In the genomic region with DNA sequence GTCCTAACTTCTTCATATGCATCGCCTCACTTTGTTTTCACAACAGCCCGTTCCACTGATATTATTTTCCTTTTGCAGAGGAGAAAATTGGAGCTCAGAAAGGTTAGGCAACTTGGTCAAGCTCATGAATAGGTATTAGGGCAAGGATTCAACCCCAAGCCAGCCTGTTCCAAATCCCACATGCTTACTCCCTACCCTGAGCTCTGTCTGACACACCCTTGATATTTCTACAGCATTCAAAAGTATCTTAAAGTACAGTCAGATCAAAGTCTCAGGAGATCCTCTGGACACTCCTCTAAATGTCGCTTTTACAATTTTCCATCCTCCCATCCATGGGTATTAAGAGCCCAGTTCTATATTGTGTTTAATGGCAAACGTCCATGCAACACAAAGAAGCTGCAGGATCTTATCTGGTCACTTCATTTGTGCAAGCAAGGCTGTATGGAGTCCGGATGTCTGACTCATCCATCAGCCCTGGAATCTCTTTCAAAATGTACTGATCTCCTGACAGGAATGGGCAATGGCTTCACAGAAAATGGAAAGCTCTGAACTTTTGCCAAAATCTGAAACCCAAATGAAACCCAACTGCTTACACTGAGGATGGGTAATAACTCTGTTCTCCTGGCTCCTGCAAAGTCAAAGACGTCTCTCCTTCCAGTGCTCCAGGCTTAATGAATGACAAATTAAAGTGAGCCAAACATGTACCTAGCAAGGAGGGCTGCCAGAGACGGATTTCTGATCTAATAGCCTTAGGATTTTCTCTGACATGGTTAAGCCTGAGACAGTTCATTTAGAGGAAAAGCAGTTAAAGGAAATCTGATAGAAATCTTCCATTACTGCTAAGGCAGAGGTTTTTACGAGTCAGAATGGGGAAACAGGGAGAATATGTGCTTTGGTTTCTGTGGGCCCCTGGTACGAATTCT, we compare ENCODE assay signal across 18 cellular contexts.
DNase-seq lines count a peak whose midpoint lies in the region; ATAC-seq, FAIRE-seq and TF ChIP-seq lines count a peak whose summit lies in the region.
"Had no signal": no experiment of that assay in that cellular context is flagged by ENCODE, and none has a peak within 500 bp of the region (broad histone marks: within the 10 kb centered on the region; RNA-seq: fewer than 3 reads in every experiment).

No MANE protein-coding gene starts in this region.

- H3K27ac Mint-ChIP-seq in MCF 10A (ENCODE audit: low read depth, unreplicated experiment) (peak overlapping the region; percentile 79), astrocyte (ENCODE audit: unreplicated experiment) (peak overlapping the region; percentile 44)
- H3K27ac Mint-ChIP-seq: activated naive CD4-positive, alpha-beta T cell treated with anti-CD3 and anti-CD28 coated beads, Interleukin-2, amount 50 U/mL, for 24 hours had no signal

- H3K4me3 ChIP-seq in breast epithelium (no peak overlapping the region), astrocyte (ENCODE audit: insufficient read depth, low read depth, low read length) (no peak overlapping the region), transverse colon (no peak overlapping the region), vagina (no peak overlapping the region)
- H3K4me3 ChIP-seq: prostate gland had no signal

- DNase-seq in MCF 10A (ENCODE audit: unreplicated experiment): peak; percentile 91
- no peak for DNase-seq in breast epithelium (ENCODE audit: low spot score in 2 of 2)
- DNase-seq in astrocyte (ENCODE audit: low read depth): peak; percentile 29
- peak; percentile 66 for DNase-seq in iris pigment epithelial cell (ENCODE audit: low read depth)
- no peak for DNase-seq in transverse colon
- no peak for DNase-seq in stimulated activated CD4-positive, alpha-beta T cell treated with anti-CD3 and anti-CD28 coated beads, Interleukin-4, amount 100 ng/mL, for 24 hours
- no peak for DNase-seq in vagina (ENCODE audit: extremely low spot score in 2 of 2)
- DNase-seq: cortex of kidney, DMS79, NCI-H446 treated with DMSO at 0.1 percent for 48 hours, SHP77, substantia nigra had no signal

- POLR2A ChIA-PET in MCF 10A (lab: Yijun Ruan, JAX): interaction anchor here (0.7 to 1.1 kb wide), 2 partner anchors 12 to 21 kb away, joined by 3 read pairs; no protein-coding TSS in a partner anchor

- no peak for TF ChIP-seq EP300 in transverse colon (IDR thresholded peaks at IDR 0.05; ENCODE audit: low read depth)

- H3K4me3 Mint-ChIP-seq in MCF 10A (ENCODE audit: unreplicated experiment) (peak overlapping the region; percentile 26), astrocyte (ENCODE audit: unreplicated experiment) (no peak overlapping the region)
- H3K4me3 Mint-ChIP-seq: activated naive CD4-positive, alpha-beta T cell treated with anti-CD3 and anti-CD28 coated beads, Interleukin-2, amount 50 U/mL, for 24 hours had no signal

- TF ChIP-seq POLR2A in breast epithelium (IDR thresholded peaks at IDR 0.05) (no peak), transverse colon (IDR thresholded peaks at IDR 0.05) (no peak), vagina (IDR thresholded peaks at IDR 0.05) (no peak)

- no peak for ATAC-seq in GM19463 (IDR thresholded peaks at IDR 0.05; ENCODE audit: unreplicated experiment)

- no peaks in the 10 kb centered on the region for H3K9me3 Mint-ChIP-seq in MCF 10A (ENCODE audit: unreplicated experiment)
- no peaks in the 10 kb centered on the region for H3K9me3 Mint-ChIP-seq in astrocyte (ENCODE audit: unreplicated experiment)
- H3K9me3 Mint-ChIP-seq: activated naive CD4-positive, alpha-beta T cell treated with anti-CD3 and anti-CD28 coated beads, Interleukin-2, amount 50 U/mL, for 24 hours had no signal

- peak overlapping the region; percentile 63 for H3K4me2 ChIP-seq in astrocyte (ENCODE audit: low read length)

- H2AFZ ChIP-seq in astrocyte (ENCODE audit: low read depth, low read length): no peak overlapping the region

- in situ Hi-C loops in transverse colon (cut with MboI; ENCODE audit: low pct_ligation_motif_present in 1 of 4, low pct_unique_long_range_greater_than_20kb in 1 of 4, low sequenced_read_pairs in 3 of 4): no loop called here

- FAIRE-seq in astrocyte (lab: Jason Lieb, UNC): no peak
- FAIRE-seq: A204.1, GM18507 had no signal

- H3K4me1 Mint-ChIP-seq in MCF 10A (ENCODE audit: insufficient read depth, unreplicated experiment): peaks cover 13% of the 10 kb centered on the region
- peaks cover 10% of the 10 kb centered on the region for H3K4me1 Mint-ChIP-seq in astrocyte (ENCODE audit: low read depth, unreplicated experiment)
- H3K4me1 Mint-ChIP-seq: activated naive CD4-positive, alpha-beta T cell treated with anti-CD3 and anti-CD28 coated beads, Interleukin-2, amount 50 U/mL, for 24 hours had no signal

- CTCF ChIA-PET in MCF 10A (lab: Yijun Ruan, JAX): interaction anchor here (0.5 to 1.6 kb wide), 2 partner anchors 8 to 267 kb away, joined by 3 read pairs; no protein-coding TSS in a partner anchor

- no peak for TF ChIP-seq CTCF in MCF 10A (IDR thresholded peaks at IDR 0.05; ENCODE audit: unreplicated experiment)
- no peak for TF ChIP-seq CTCF in breast epithelium (IDR thresholded peaks at IDR 0.05)
- TF ChIP-seq CTCF in astrocyte (IDR thresholded peaks at IDR 0.05; ENCODE audit: insufficient read depth, low read depth, low read length): no peak
- no peak for TF ChIP-seq CTCF in transverse colon (IDR thresholded peaks at IDR 0.05)
- no peak for TF ChIP-seq CTCF in vagina (IDR thresholded peaks at IDR 0.05)

- H3K36me3 ChIP-seq in breast epithelium (no peaks in the 10 kb centered on the region), astrocyte (ENCODE audit: insufficient read depth, low read length) (no peaks in the 10 kb centered on the region), transverse colon (no peaks in the 10 kb centered on the region), vagina (no peaks in the 10 kb centered on the region)
- H3K36me3 ChIP-seq: prostate gland had no signal

- intact Hi-C loops in MCF 10A (cut with micrococcal nuclease): no loop called here
- intact Hi-C loops in breast epithelium (cut with DNase I; ENCODE audit: low total_unique reads): no loop called here
- intact Hi-C loops in transverse colon (cut with DNase I; ENCODE audit: low total_unique reads): no loop called here
- intact Hi-C loops in vagina (cut with DNase I): no loop called here

- no peak overlapping the region for H3K27ac ChIP-seq in breast epithelium
- H3K27ac ChIP-seq in astrocyte (ENCODE audit: low read depth, low read length): no peak overlapping the region
- no peak overlapping the region for H3K27ac ChIP-seq in transverse colon
- no peak overlapping the region for H3K27ac ChIP-seq in vagina
- H3K27ac ChIP-seq: HL-60, prostate gland had no signal

- BruUV-seq in MCF 10A (replicated peaks; lab: Mats Ljungman, UMichigan): no TSS peak

- no peak overlapping the region for H3K9ac ChIP-seq in astrocyte (ENCODE audit: low read length)

- no peaks in the 10 kb centered on the region for H3K27me3 Mint-ChIP-seq in MCF 10A (ENCODE audit: insufficient read depth, unreplicated experiment)
- H3K27me3 Mint-ChIP-seq in astrocyte (ENCODE audit: low read depth, unreplicated experiment): no peaks in the 10 kb centered on the region

- H3K27me3 ChIP-seq in breast epithelium (no peaks in the 10 kb centered on the region), astrocyte (ENCODE audit: insufficient read depth, low read length) (no peaks in the 10 kb centered on the region), transverse colon (no peaks in the 10 kb centered on the region), vagina (no peaks in the 10 kb centered on the region)

- H4K20me1 ChIP-seq in astrocyte (ENCODE audit: insufficient read depth, low read length): no peaks in the 10 kb centered on the region

- H3K4me1 ChIP-seq in breast epithelium (no peaks in the 10 kb centered on the region), astrocyte (ENCODE audit: insufficient read depth, low read length) (peaks cover 9% of the 10 kb centered on the region), transverse colon (no peaks in the 10 kb centered on the region), vagina (no peaks in the 10 kb centered on the region)
- H3K4me1 ChIP-seq: prostate gland had no signal

- no peaks in the 10 kb centered on the region for H3K36me3 Mint-ChIP-seq in MCF 10A (ENCODE audit: insufficient read depth, unreplicated experiment)
- H3K36me3 Mint-ChIP-seq in astrocyte (ENCODE audit: low read depth, unreplicated experiment): no peaks in the 10 kb centered on the region
- H3K36me3 Mint-ChIP-seq: activated naive CD4-positive, alpha-beta T cell treated with anti-CD3 and anti-CD28 coated beads, Interleukin-2, amount 50 U/mL, for 24 hours had no signal

- 67% methylated on average over 6 to 8 of the region's 9 CpGs for WGBS in transverse colon (ENCODE audit: low coverage in 1 of 2), 2 donors

- no peaks in the 10 kb centered on the region for H3K79me2 ChIP-seq in astrocyte (ENCODE audit: insufficient read depth, low read length)

- H3K9me3 ChIP-seq in breast epithelium: no peaks in the 10 kb centered on the region
- H3K9me3 ChIP-seq in astrocyte (ENCODE audit: insufficient read depth, low read depth, low read length): no peaks in the 10 kb centered on the region
- H3K9me3 ChIP-seq in transverse colon: no peaks in the 10 kb centered on the region
- H3K9me3 ChIP-seq in vagina: no peaks in the 10 kb centered on the region
- H3K9me3 ChIP-seq: prostate gland had no signal

Comparison
In these comparisons a context has a peak if more than half of its experiments do, and no peak if none do; other contexts are left out.
1. DNase-seq: peak in MCF 10A (single experiment), astrocyte (single experiment) and iris pigment epithelial cell (single experiment); none in breast epithelium (0 of 2), transverse colon (single experiment), stimulated activated CD4-positive, alpha-beta T cell treated with anti-CD3 and anti-CD28 coated beads, Interleukin-4, amount 100 ng/mL, for 24 hours (single experiment) and vagina (0 of 2).